In the genomic region with DNA sequence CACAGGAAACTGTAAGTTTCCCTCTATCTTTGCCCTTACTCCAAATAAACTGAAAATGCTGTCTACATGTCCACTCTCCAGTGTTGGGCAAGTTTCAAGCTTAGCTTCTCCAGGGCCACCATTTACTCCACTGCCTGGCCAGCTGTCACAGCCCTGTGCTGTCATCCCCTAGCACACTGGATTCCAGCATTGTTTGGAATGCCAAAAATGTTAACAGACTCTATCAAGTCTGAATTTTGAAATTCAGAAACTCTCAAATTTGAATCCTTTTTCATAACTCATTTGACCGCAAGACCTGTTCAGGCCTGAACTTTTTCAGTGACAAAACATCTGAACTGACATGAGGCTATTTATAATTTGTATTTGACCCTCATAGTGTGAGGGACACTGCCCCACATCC, we compare ENCODE assay signal across 34 cellular contexts. TPM values are rescaled to one million over a fixed set of nuclear protein-coding genes. Genes with fewer than 3 reads are reported as not detected.
"Had no signal": no experiment of that assay in that cellular context is flagged by ENCODE, and none has a peak within 500 bp of the region (broad histone marks: within the 10 kb centered on the region; RNA-seq: fewer than 3 reads in every experiment).

No MANE protein-coding gene starts in this region.

- H3K4me1 ChIP-seq: adrenal gland had no signal

- DNase-seq: activated B cell treated with CpG ODN at 0.5 μM for 24 hours; activated CD4-positive, alpha-beta T cell treated with anti-CD3 and anti-CD28 coated beads for 48 hours; activated CD4-positive, alpha-beta T cell treated with anti-CD3 and anti-CD28 coated beads, Interleukin-2, amount 50 U/mL, for 1 hour; activated CD4-positive, alpha-beta T cell treated with anti-CD3 and anti-CD28 coated beads, Interleukin-2, amount 50 U/mL, for 48 hours; activated CD8-positive, alpha-beta memory T cell treated with anti-CD3 and anti-CD28 coated beads, Interleukin-2, amount 10 ng/mL, durations not matched to agents 7 days and 5 days; activated CD8-positive, alpha-beta memory T cell treated with anti-CD3 and anti-CD28 coated beads, Interleukin-2, amount 50 U/mL, for 4 hours; activated CD8-positive, alpha-beta T cell treated with anti-CD3 and anti-CD28 coated beads, Interleukin-2, amount 10 ng/mL, durations not matched to agents 7 days and 5 days; activated effector memory CD4-positive, alpha-beta T cell treated with anti-CD3 and anti-CD28 coated beads, Interleukin-2, amount 50 U/mL, for 16 hours; activated naive CD4-positive, alpha-beta T cell treated with anti-CD3 and anti-CD28 coated beads for 36 hours; activated naive CD8-positive, alpha-beta T cell treated with anti-CD3 and anti-CD28 coated beads for 36 hours; activated naive CD8-positive, alpha-beta T cell treated with anti-CD3 and anti-CD28 coated beads, Interleukin-2, amount 50 U/mL, for 24 hours; activated T-cell treated with anti-CD3 and anti-CD28 coated beads, Interleukin-2, amount 50 U/mL, for 1 hour; activated T-cell treated with anti-CD3 and anti-CD28 coated beads, Interleukin-2, amount 50 U/mL, for 48 hours; adrenal gland; amygdala; aorta; body of pancreas; caudate nucleus; cortex of kidney; dermis blood vessel endothelial cell; effector CD4-positive, alpha-beta T cell; effector memory CD8-positive, alpha-beta T cell; foreskin fibroblast; T-helper 1 cell; T-helper 17 cell; T1000; WERI-Rb-1 had no signal

- ATAC-seq: activated CD4-positive, CD25-positive, alpha-beta regulatory T cell treated with anti-CD3 and anti-CD28 coated beads, Interleukin-2, amount 50 U/mL, for 24 hours; activated CD8-positive, alpha-beta memory T cell treated with anti-CD3 and anti-CD28 coated beads, Interleukin-2, amount 10 ng/mL, durations not matched to agents 7 days and 5 days; activated CD8-positive, alpha-beta T cell treated with anti-CD3 and anti-CD28 coated beads, Interleukin-2, amount 10 ng/mL, durations not matched to agents 7 days and 5 days; activated naive CD8-positive, alpha-beta T cell treated with anti-CD3 and anti-CD28 coated beads, Interleukin-2, amount 50 U/mL, for 24 hours; body of pancreas; effector memory CD8-positive, alpha-beta T cell; T-helper 17 cell had no signal

- H3K36me3 Mint-ChIP-seq: activated CD8-positive, alpha-beta memory T cell treated with anti-CD3 and anti-CD28 coated beads, Interleukin-2, amount 10 ng/mL, durations not matched to agents 7 days and 5 days; activated naive CD4-positive, alpha-beta T cell treated with anti-CD3 and anti-CD28 coated beads, Interleukin-2, amount 50 U/mL, for 24 hours; activated naive CD8-positive, alpha-beta T cell treated with anti-CD3 and anti-CD28 coated beads for 36 hours had no signal

- H3K27ac Mint-ChIP-seq: activated B cell treated with CpG ODN at 0.5 μM for 24 hours; activated CD8-positive, alpha-beta memory T cell treated with anti-CD3 and anti-CD28 coated beads, Interleukin-2, amount 10 ng/mL, durations not matched to agents 7 days and 5 days; activated CD8-positive, alpha-beta T cell treated with anti-CD3 and anti-CD28 coated beads, Interleukin-2, amount 10 ng/mL, durations not matched to agents 7 days and 5 days; activated naive CD4-positive, alpha-beta T cell treated with anti-CD3 and anti-CD28 coated beads for 36 hours; activated naive CD4-positive, alpha-beta T cell treated with anti-CD3 and anti-CD28 coated beads, Interleukin-2, amount 50 U/mL, for 24 hours; activated naive CD8-positive, alpha-beta T cell treated with anti-CD3 and anti-CD28 coated beads for 36 hours; activated naive CD8-positive, alpha-beta T cell treated with anti-CD3 and anti-CD28 coated beads, Interleukin-2, amount 50 U/mL, for 24 hours; activated T-helper 1 cell treated with anti-CD3 and anti-CD28 coated beads, Interleukin-12 subunit alpha, Interleukin-12 subunit beta, Interleukin-2, Interleukin-4 antibody, amounts not matched to agents 30 ng/mL and 10 ng/mL and 1 ng/mL, durations not matched to agents 14 hours and 24 hours and 36 hours; activated T-helper 2 cell treated with anti-CD3 and anti-CD28 coated beads, Interferon-gamma antibody, Interleukin-2, Interleukin-4, amounts not matched to agents 10 μg/mL and 5 μg/mL and 100 μg/mL, durations not matched to agents 14 hours and 24 hours and 36 hours; effector memory CD8-positive, alpha-beta T cell; T-helper 17 cell; T-helper 2 cell treated with Interferon-gamma antibody and Interleukin-4, amounts not matched to agents 5 μg/mL and 100 μg/mL, for 36 hours had no signal

- H3K27me3 ChIP-seq: adrenal gland, body of pancreas had no signal

- H3K27ac ChIP-seq: adrenal gland, body of pancreas, epithelial cell of prostate, WERI-Rb-1 had no signal

- H3K4me3 Mint-ChIP-seq: activated B cell treated with CpG ODN at 0.5 μM for 24 hours; activated CD8-positive, alpha-beta memory T cell treated with anti-CD3 and anti-CD28 coated beads, Interleukin-2, amount 10 ng/mL, durations not matched to agents 7 days and 5 days; activated CD8-positive, alpha-beta T cell treated with anti-CD3 and anti-CD28 coated beads, Interleukin-2, amount 10 ng/mL, durations not matched to agents 7 days and 5 days; activated naive CD4-positive, alpha-beta T cell treated with anti-CD3 and anti-CD28 coated beads for 36 hours; activated naive CD4-positive, alpha-beta T cell treated with anti-CD3 and anti-CD28 coated beads, Interleukin-2, amount 50 U/mL, for 24 hours; activated naive CD8-positive, alpha-beta T cell treated with anti-CD3 and anti-CD28 coated beads for 36 hours; activated naive CD8-positive, alpha-beta T cell treated with anti-CD3 and anti-CD28 coated beads, Interleukin-2, amount 50 U/mL, for 24 hours; activated T-helper 1 cell treated with anti-CD3 and anti-CD28 coated beads, Interleukin-12 subunit alpha, Interleukin-12 subunit beta, Interleukin-2, Interleukin-4 antibody, amounts not matched to agents 30 ng/mL and 10 ng/mL and 1 ng/mL, durations not matched to agents 14 hours and 24 hours and 36 hours; effector memory CD8-positive, alpha-beta T cell; T-helper 17 cell; T-helper 2 cell treated with Interferon-gamma antibody and Interleukin-4, amounts not matched to agents 5 μg/mL and 100 μg/mL, for 36 hours had no signal

- H3K36me3 ChIP-seq: adrenal gland, WERI-Rb-1 had no signal

- H3K4me3 ChIP-seq: adrenal gland, body of pancreas had no signal

- H3K9me3 ChIP-seq: adrenal gland, body of pancreas had no signal

- H3K9me3 Mint-ChIP-seq: activated B cell treated with CpG ODN at 0.5 μM for 24 hours; activated naive CD4-positive, alpha-beta T cell treated with anti-CD3 and anti-CD28 coated beads for 36 hours; activated naive CD4-positive, alpha-beta T cell treated with anti-CD3 and anti-CD28 coated beads, Interleukin-2, amount 50 U/mL, for 24 hours; activated naive CD8-positive, alpha-beta T cell treated with anti-CD3 and anti-CD28 coated beads for 36 hours; activated naive CD8-positive, alpha-beta T cell treated with anti-CD3 and anti-CD28 coated beads, Interleukin-2, amount 50 U/mL, for 24 hours; activated T-helper 2 cell treated with anti-CD3 and anti-CD28 coated beads, Interferon-gamma antibody, Interleukin-2, Interleukin-4, amounts not matched to agents 10 μg/mL and 5 μg/mL and 100 μg/mL, durations not matched to agents 14 hours and 24 hours and 36 hours; T-helper 2 cell treated with Interferon-gamma antibody and Interleukin-4, amounts not matched to agents 5 μg/mL and 100 μg/mL, for 36 hours had no signal

RNA-seq across cellular contexts. Expression of a gene that starts 5.2 kb away (rescaled TPM):
- total RNA-seq: activated B cell treated with CpG ODN at 0.5 μM for 24 hours; activated CD8-positive, alpha-beta memory T cell treated with anti-CD3 and anti-CD28 coated beads for 36 hours; activated CD8-positive, alpha-beta memory T cell treated with anti-CD3 and anti-CD28 coated beads, Interleukin-2, amount 10 ng/mL, durations not matched to agents 7 days and 5 days; activated CD8-positive, alpha-beta T cell treated with anti-CD3 and anti-CD28 coated beads, Interleukin-2, amount 10 ng/mL, durations not matched to agents 7 days and 5 days; activated naive CD4-positive, alpha-beta T cell treated with anti-CD3 and anti-CD28 coated beads for 36 hours; activated naive CD8-positive, alpha-beta T cell treated with anti-CD3 and anti-CD28 coated beads for 36 hours; activated T-helper 1 cell treated with anti-CD3 and anti-CD28 coated beads, Interleukin-12 subunit alpha, Interleukin-12 subunit beta, Interleukin-2, Interleukin-4 antibody, amounts not matched to agents 30 ng/mL and 10 ng/mL and 1 ng/mL, durations not matched to agents 14 hours and 24 hours and 36 hours; activated T-helper 2 cell treated with anti-CD3 and anti-CD28 coated beads, Interferon-gamma antibody, Interleukin-2, Interleukin-4, amounts not matched to agents 10 μg/mL and 5 μg/mL and 100 μg/mL, durations not matched to agents 14 hours and 24 hours and 36 hours; T-helper 17 cell had no signal
